Comparison of ENCODE assay signal across 30 cellular contexts in the genomic region with DNA sequence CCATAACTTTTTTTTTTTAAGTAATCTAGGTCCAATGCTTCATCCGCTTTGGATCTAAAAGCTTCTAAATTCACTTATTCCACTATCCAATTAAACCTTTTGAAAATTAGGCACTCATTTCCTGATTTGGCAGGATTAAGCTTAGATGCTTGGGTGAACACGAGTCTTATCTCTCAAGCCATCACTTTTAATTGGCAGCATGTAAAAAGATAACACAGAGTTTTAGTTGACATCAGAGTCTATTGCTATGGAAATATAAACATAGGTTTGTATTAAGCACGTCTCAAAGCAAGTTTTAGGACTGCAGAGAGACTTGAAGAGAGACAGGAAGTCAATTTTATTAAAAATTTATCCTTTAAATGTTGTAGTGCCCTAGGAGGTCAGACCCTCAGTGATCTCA. TPM values are rescaled to one million over a fixed set of nuclear protein-coding genes. Genes with fewer than 3 reads are reported as not detected.
DNase-seq lines count a peak whose midpoint lies in the region; ATAC-seq, FAIRE-seq and TF ChIP-seq lines count a peak whose summit lies in the region.
"Had no signal": no experiment of that assay in that cellular context is flagged by ENCODE, and none has a peak within 500 bp of the region (broad histone marks: within the 10 kb centered on the region; RNA-seq: fewer than 3 reads in every experiment).

No MANE protein-coding gene starts in this region.

- dilution Hi-C loops in endothelial cell of umbilical vein (cut with MboI; ENCODE audit: extremely low pct_ligation_motif_present, low sequenced_read_pairs) = no loop called here

- peak overlapping the region; percentile 75 for H3K9ac ChIP-seq in endothelial cell of umbilical vein (replicated peaks; ENCODE audit: extremely low read depth, insufficient read depth, low read length)

- no TSS peak for BruUV-seq in endothelial cell of umbilical vein (replicated peaks; lab: Mats Ljungman, UMichigan)

- H3K9me3 ChIP-seq in endothelial cell of umbilical vein (replicated peaks; ENCODE audit: control insufficient read depth, insufficient read depth, low read length) = no peaks in the 10 kb centered on the region
- H3K9me3 ChIP-seq: left lung, neutrophil, stomach, thyroid gland, vagina had no signal

- no peaks in the 10 kb centered on the region for H4K20me1 ChIP-seq in endothelial cell of umbilical vein (replicated peaks; ENCODE audit: control insufficient read depth, extremely low read depth, insufficient read depth, low read length)

- peaks cover 3% of the 10 kb centered on the region for H3K36me3 Mint-ChIP-seq in T-cell

- peaks cover 0 to 9% (median 4%) of the 10 kb centered on the region in 3 donors for H3K9me3 Mint-ChIP-seq in T-cell
- H3K9me3 Mint-ChIP-seq: immature natural killer cell had no signal

- peaks cover 2 to 13% (median 10%) of the 10 kb centered on the region in 3 donors for H3K4me1 Mint-ChIP-seq in T-cell

- no peak for TF ChIP-seq POLR2A in endothelial cell of umbilical vein (IDR thresholded peaks at IDR 0.05; ENCODE audit: low read depth, low read length)

- CTCF ChIA-PET in endothelial cell of umbilical vein (lab: Charles Lee) = interaction anchor here (0.8 to 1.6 kb wide), 5 partner anchors 16 to 159 kb away, joined by 3 to 5 read pairs (median 4); no protein-coding TSS in a partner anchor
- CTCF ChIA-PET in T-cell (lab: Charles Lee) = interaction anchor here in 1 of 2 donors (0.6 kb wide), 1 partner anchor 30 kb away, joined by 4 read pairs; no protein-coding TSS in a partner anchor

- no peak overlapping the region for H3K27ac Mint-ChIP-seq in T-cell
- H3K27ac Mint-ChIP-seq: activated naive CD8-positive, alpha-beta T cell; progenitor cell of endocrine pancreas had no signal

- ATAC-seq in T-cell (replicated peaks in 1 of 4) (no peak), HG02571 (IDR thresholded peaks at IDR 0.05; ENCODE audit: unreplicated experiment) (no peak)
- ATAC-seq: left lung had no signal

- H3K27ac ChIP-seq in endothelial cell of umbilical vein (ENCODE audit: insufficient read depth, low read depth, low read length) = peak overlapping the region; percentile 94
- H3K27ac ChIP-seq: C4-2B, left lung, neutrophil, stomach, thyroid gland, vagina, WERI-Rb-1 had no signal

- no peaks in the 10 kb centered on the region for H3K27me3 ChIP-seq in endothelial cell of umbilical vein (ENCODE audit: control insufficient read depth in 2 of 2, insufficient read depth in 2 of 2, low read length in 2 of 2)
- H3K27me3 ChIP-seq: left lung, neutrophil, stomach, thyroid gland, vagina had no signal

- H3K4me1 ChIP-seq in endothelial cell of umbilical vein (ENCODE audit: control insufficient read depth, extremely low read depth, insufficient read depth, low read length) = peaks cover 24% of the 10 kb centered on the region

- DNase-seq in EL (peak; percentile 52), NCI-H2196 treated with DMSO at 0.1 percent for 48 hours (lab: John Stamatoyannopoulos, UW; ENCODE audit: unreplicated experiment) (peak; percentile 18), endothelial cell of umbilical vein (ENCODE audit: low read depth, low spot score) (peak; percentile 61), retinal pigment epithelial cell (ENCODE audit: low read depth) (peak; percentile 95), pons (ENCODE audit: low spot score) (no peak), T-cell (no peak)
- DNase-seq: activated CD4-positive, alpha-beta T cell treated with anti-CD3 and anti-CD28 coated beads for 4 hours; COR-L47; GOT3; hypothalamus; immature natural killer cell; KG1; left lung; naive B cell; NCI-H2029; NCI-H226; NCI-H526 treated with DMSO at 0.1 percent for 48 hours; SIG-M5; stimulated activated CD4-positive, alpha-beta T cell treated with anti-CD3 and anti-CD28 coated beads, Interleukin-4, amount 100 ng/mL, for 1 hour; stomach; T-helper 9 cell; thyroid gland had no signal

- POLR2A ChIA-PET in endothelial cell of umbilical vein (lab: Charles Lee) = no interaction called here
- POLR2A ChIA-PET in T-cell (lab: Charles Lee) = interaction anchor here (0.7 kb wide), 3 partner anchors 28 to 362 kb away, joined by 3 to 5 read pairs (median 4); no protein-coding TSS in a partner anchor

- intact Hi-C loops in endothelial cell of umbilical vein (cut with micrococcal nuclease) = loop anchor here (2.0 kb wide), 1 partner anchor 106 kb away; no protein-coding TSS in a partner anchor

- H3K4me3 ChIP-seq in endothelial cell of umbilical vein (replicated peaks in 1 of 3; ENCODE audit: insufficient read depth in 1 of 3, low read depth in 1 of 3, low read length in 3 of 3) (no peak overlapping the region), retinal pigment epithelial cell (ENCODE audit: low read length) (no peak overlapping the region)
- H3K4me3 ChIP-seq: left lung, stomach, thyroid gland, vagina had no signal

- no peak overlapping the region for H3K4me3 Mint-ChIP-seq in T-cell
- H3K4me3 Mint-ChIP-seq: activated naive CD8-positive, alpha-beta T cell; immature natural killer cell; naive B cell had no signal

- H3K36me3 ChIP-seq in endothelial cell of umbilical vein (ENCODE audit: control insufficient read depth in 2 of 2, extremely low read depth in 1 of 2, insufficient read depth in 2 of 2, low read length in 2 of 2) = no peaks in the 10 kb centered on the region
- H3K36me3 ChIP-seq: left lung, neutrophil, stomach, thyroid gland, vagina, WERI-Rb-1 had no signal

- TF ChIP-seq CTCF in endothelial cell of umbilical vein (IDR thresholded peaks at IDR 0.05; ENCODE audit: extremely low read depth in 1 of 2, insufficient read depth in 1 of 2, low read depth in 1 of 2, low read length in 2 of 2) (no peak), retinal pigment epithelial cell (conservative IDR thresholded peaks at IDR 0.05; ENCODE audit: low read depth, low read length) (no peak)

- H3K27me3 Mint-ChIP-seq in T-cell = no peaks in the 10 kb centered on the region
- H3K27me3 Mint-ChIP-seq: activated naive CD8-positive, alpha-beta T cell; naive B cell; progenitor cell of endocrine pancreas had no signal

- no peak overlapping the region for H3K4me2 ChIP-seq in endothelial cell of umbilical vein (ENCODE audit: insufficient read depth, low read length)

- H2AFZ ChIP-seq in endothelial cell of umbilical vein (ENCODE audit: low read depth, low read length) = peak overlapping the region; percentile 12

- H3K9me1 ChIP-seq in endothelial cell of umbilical vein (replicated peaks; ENCODE audit: control insufficient read depth, extremely low read depth, insufficient read depth, low read length) = no peaks in the 10 kb centered on the region

- no peak for FAIRE-seq in endothelial cell of umbilical vein (lab: Jason Lieb, UNC)
- FAIRE-seq: HTR-8/SVneo had no signal

- no peaks in the 10 kb centered on the region for H3K79me2 ChIP-seq in endothelial cell of umbilical vein (ENCODE audit: control insufficient read depth, insufficient read depth, low read length)

TF ChIP-seq in endothelial cell of umbilical vein, 7 proteins besides CTCF, POLR2A, EP300 and RAD21:
- TF ChIP-seq, protein P1, sequence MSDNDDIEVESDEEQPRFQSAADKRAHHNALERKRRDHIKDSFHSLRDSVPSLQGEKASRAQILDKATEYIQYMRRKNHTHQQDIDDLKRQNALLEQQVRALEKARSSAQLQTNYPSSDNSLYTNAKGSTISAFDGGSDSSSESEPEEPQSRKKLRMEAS (IDR thresholded peaks at IDR 0.05; ENCODE audit: insufficient read depth, insufficient read length) = no peak
- TF ChIP-seq GATA2 (IDR thresholded peaks at IDR 0.05; ENCODE audit: insufficient read depth, insufficient read length, low read depth, low read length) = peak; percentile 33

RNA-seq across cellular contexts. Expression of gene RBKS, which starts 5.6 kb away (rescaled TPM):
- 0.64 and 0.74 TPM in 2 replicates for total RNA-seq in endothelial cell of umbilical vein
- polyA plus RNA-seq in endothelial cell of umbilical vein = 1.0 and 1.8 TPM in 2 replicates
- 1.8 and 2.5 TPM in 2 replicates for polyA plus RNA-seq in endothelial cell of umbilical vein (2011; cell fraction: cytosol; rRNA removed)
- 3.7 and 6.9 TPM in 2 replicates for polyA plus RNA-seq in endothelial cell of umbilical vein (2011; cell fraction: nucleus; rRNA removed)
- polyA plus RNA-seq in endothelial cell of umbilical vein (2012) = 1.2 and 2.6 TPM in 2 replicates
- 2.3 and 2.4 TPM in 2 replicates for polyA minus RNA-seq in endothelial cell of umbilical vein
- 1.0 TPM for polyA minus RNA-seq in endothelial cell of umbilical vein (2011; cell fraction: cytosol; rRNA and poly(A)+ RNA removed)
- 3.4 and 11.9 TPM in 2 replicates for polyA minus RNA-seq in endothelial cell of umbilical vein (2011; cell fraction: nucleus; rRNA and poly(A)+ RNA removed)
- 1 to 10 TPM; 1.1 to 6.7 (median 1.5) TPM for total RNA-seq in T-cell

RNA-seq across cellular contexts. Expression of gene BABAM2, which starts 6.0 kb away (rescaled TPM):
- total RNA-seq in endothelial cell of umbilical vein (26.9 and 27.6 TPM in 2 replicates), T-cell (10 to 100 TPM; 28.4 to 45.2 (median 37.4) TPM)
- polyA plus RNA-seq in endothelial cell of umbilical vein = 19.5 and 19.9 TPM in 2 replicates
- polyA plus RNA-seq in endothelial cell of umbilical vein (2011; cell fraction: cytosol; rRNA removed) = 25.2 and 25.8 TPM in 2 replicates
- polyA plus RNA-seq in endothelial cell of umbilical vein (2011; cell fraction: nucleus; rRNA removed) = 17.6 and 25.9 TPM in 2 replicates
- 29.0 and 29.7 TPM in 2 replicates for polyA plus RNA-seq in endothelial cell of umbilical vein (2012)
- polyA minus RNA-seq in endothelial cell of umbilical vein = 24.4 and 28.1 TPM in 2 replicates
- polyA minus RNA-seq in endothelial cell of umbilical vein (2011; cell fraction: cytosol; rRNA and poly(A)+ RNA removed) = 19.0 TPM
- polyA minus RNA-seq in endothelial cell of umbilical vein (2011; cell fraction: nucleus; rRNA and poly(A)+ RNA removed) = 95.1 and 121 TPM in 2 replicates

Comparison
In these comparisons a context has a peak if more than half of its experiments do, and no peak if none do; other contexts are left out.
1. DNase-seq: peak in EL (single experiment), NCI-H2196 treated with DMSO at 0.1 percent for 48 hours (single experiment), endothelial cell of umbilical vein (single experiment) and retinal pigment epithelial cell (single experiment); none in pons (single experiment) and T-cell (0 of 34).